Comparison of ENCODE assay signal across 8 cellular contexts in genomic region chr9:21334969-21335632, GRCh38. TPM values are rescaled to one million over a fixed set of nuclear protein-coding genes. Genes with fewer than 3 reads are reported as not detected.
DNase-seq lines count a peak whose midpoint lies in the region; ATAC-seq and TF ChIP-seq lines count a peak whose summit lies in the region.

KLHL9 (minus strand) TSS chr9:21335404; CDS start chr9:21334859, 545 bp downstream.

- H3K27ac Mint-ChIP-seq in Calu3 (ENCODE audit: unreplicated experiment), result peak within 1 kb of the TSS; percentile 58
- H3K27ac Mint-ChIP-seq in activated T-helper 1 cell treated with anti-CD3 and anti-CD28 coated beads, Interleukin-12 subunit alpha, Interleukin-12 subunit beta, Interleukin-2, Interleukin-4 antibody, amounts not matched to agents 30 ng/mL and 10 ng/mL and 1 ng/mL, durations not matched to agents 14 hours and 24 hours and 36 hours, result peak within 1 kb of the TSS; percentile 85
- H3K27ac Mint-ChIP-seq in naive thymus-derived CD8-positive, alpha-beta T cell, result peak within 1 kb of the TSS; percentile 92 to 98 (median 96)
- peak within 1 kb of the TSS; percentile 93 for H3K27ac Mint-ChIP-seq in stimulated activated naive B cell treated with anti-CD40 and anti-IgM and Interleukin-4, amounts not matched to agents 10 μg/mL and 1 μg/mL and 100 μg/mL, for 72 hours

- H3K36me3 Mint-ChIP-seq in Calu3 (ENCODE audit: insufficient read depth, unreplicated experiment), result peaks cover 25% of the 10 kb centered on the region
- peaks cover 24% of the 10 kb centered on the region for H3K36me3 Mint-ChIP-seq in activated T-helper 1 cell treated with anti-CD3 and anti-CD28 coated beads, Interleukin-12 subunit alpha, Interleukin-12 subunit beta, Interleukin-2, Interleukin-4 antibody, amounts not matched to agents 30 ng/mL and 10 ng/mL and 1 ng/mL, durations not matched to agents 14 hours and 24 hours and 36 hours (ENCODE audit: low read depth)
- H3K36me3 Mint-ChIP-seq in naive thymus-derived CD8-positive, alpha-beta T cell, result peaks cover 17 to 30% (median 29%) of the 10 kb centered on the region in 3 donors
- H3K36me3 Mint-ChIP-seq in stimulated activated naive B cell treated with anti-CD40 and anti-IgM and Interleukin-4, amounts not matched to agents 10 μg/mL and 1 μg/mL and 100 μg/mL, for 72 hours, result peaks cover 3 to 21% of the 10 kb centered on the region in 2 donors

- no peaks in the 10 kb centered on the region for H3K27me3 ChIP-seq in HUES48 (ENCODE audit: control insufficient read depth, insufficient read depth, low read length)

- intact Hi-C loops in Calu3 (cut with micrococcal nuclease; ENCODE audit: unreplicated experiment), result no loop called here
- intact Hi-C loops in activated T-helper 1 cell treated with anti-CD3 and anti-CD28 coated beads, Interleukin-12 subunit alpha, Interleukin-12 subunit beta, Interleukin-2, Interleukin-4 antibody, amounts not matched to agents 30 ng/mL and 10 ng/mL and 1 ng/mL, durations not matched to agents 14 hours and 24 hours and 36 hours (cut with micrococcal nuclease), result loop anchor here (1.0 to 10.0 kb wide), 7 partner anchors 9 to 910 kb away; partner anchors contain the start of genes FOCAD and HACD4

- H3K4me3 ChIP-seq in HUES48 (ENCODE audit: low read depth, low read length) (peak within 1 kb of the TSS; percentile 99), fibroblast of mammary gland (ENCODE audit: control insufficient read depth, low read depth, low read length) (peak within 1 kb of the TSS; percentile 88)

- peak; percentile 87 for ATAC-seq in GM21390 (IDR thresholded peaks at IDR 0.05; ENCODE audit: unreplicated experiment)
- ATAC-seq in naive thymus-derived CD8-positive, alpha-beta T cell, result peak; percentile 84 to 85
- peak; percentile 93 to 94 for ATAC-seq in stimulated activated naive B cell treated with anti-CD40 and anti-IgM and Interleukin-4, amounts not matched to agents 10 μg/mL and 1 μg/mL and 100 μg/mL, for 72 hours (replicated peaks)

- H3K27me3 Mint-ChIP-seq in Calu3 (ENCODE audit: unreplicated experiment), result no peaks in the 10 kb centered on the region
- H3K27me3 Mint-ChIP-seq in activated T-helper 1 cell treated with anti-CD3 and anti-CD28 coated beads, Interleukin-12 subunit alpha, Interleukin-12 subunit beta, Interleukin-2, Interleukin-4 antibody, amounts not matched to agents 30 ng/mL and 10 ng/mL and 1 ng/mL, durations not matched to agents 14 hours and 24 hours and 36 hours (ENCODE audit: insufficient read depth), result peaks cover 14% of the 10 kb centered on the region
- H3K27me3 Mint-ChIP-seq in naive thymus-derived CD8-positive, alpha-beta T cell, result peaks cover 0 to 2% (median 0%) of the 10 kb centered on the region in 5 donors
- peaks cover 8 to 19% of the 10 kb centered on the region in 2 donors for H3K27me3 Mint-ChIP-seq in stimulated activated naive B cell treated with anti-CD40 and anti-IgM and Interleukin-4, amounts not matched to agents 10 μg/mL and 1 μg/mL and 100 μg/mL, for 72 hours

- CTCF ChIA-PET in Calu3 (lab: Charles Lee), result interaction anchor here (0.8 to 1.3 kb wide), 2 partner anchors 9 to 120 kb away, joined by 3 to 4 read pairs; no protein-coding TSS in a partner anchor

- POLR2A ChIA-PET in naive thymus-derived CD8-positive, alpha-beta T cell (lab: Charles Lee), result interaction anchor here (0.5 to 1.8 kb wide), 10 partner anchors 9 to 713 kb away, joined by 3 to 13 read pairs (median 4); partner anchors contain the start of genes MLLT3 and MTAP

- H3K4me1 ChIP-seq in HUES48 (ENCODE audit: control insufficient read depth, insufficient read depth, low read length), result peaks cover 27% of the 10 kb centered on the region

- peak within 1 kb of the TSS; percentile 97 for H3K9ac ChIP-seq in HUES48 (ENCODE audit: low read depth, low read length)

- no peaks in the 10 kb centered on the region for H3K9me3 Mint-ChIP-seq in Calu3 (ENCODE audit: low read depth, unreplicated experiment)
- no peaks in the 10 kb centered on the region for H3K9me3 Mint-ChIP-seq in activated T-helper 1 cell treated with anti-CD3 and anti-CD28 coated beads, Interleukin-12 subunit alpha, Interleukin-12 subunit beta, Interleukin-2, Interleukin-4 antibody, amounts not matched to agents 30 ng/mL and 10 ng/mL and 1 ng/mL, durations not matched to agents 14 hours and 24 hours and 36 hours
- H3K9me3 Mint-ChIP-seq in naive thymus-derived CD8-positive, alpha-beta T cell, result peaks cover 0 to 19% (median 2%) of the 10 kb centered on the region in 9 donors
- no peaks in the 10 kb centered on the region for H3K9me3 Mint-ChIP-seq in stimulated activated naive B cell treated with anti-CD40 and anti-IgM and Interleukin-4, amounts not matched to agents 10 μg/mL and 1 μg/mL and 100 μg/mL, for 72 hours

- H3K4me1 Mint-ChIP-seq in Calu3 (ENCODE audit: low read depth, unreplicated experiment), result no peaks in the 10 kb centered on the region
- peaks cover 30% of the 10 kb centered on the region for H3K4me1 Mint-ChIP-seq in activated T-helper 1 cell treated with anti-CD3 and anti-CD28 coated beads, Interleukin-12 subunit alpha, Interleukin-12 subunit beta, Interleukin-2, Interleukin-4 antibody, amounts not matched to agents 30 ng/mL and 10 ng/mL and 1 ng/mL, durations not matched to agents 14 hours and 24 hours and 36 hours (ENCODE audit: low read depth)
- H3K4me1 Mint-ChIP-seq in naive thymus-derived CD8-positive, alpha-beta T cell, result peaks cover 11 to 57% (median 43%) of the 10 kb centered on the region in 4 donors
- H3K4me1 Mint-ChIP-seq in stimulated activated naive B cell treated with anti-CD40 and anti-IgM and Interleukin-4, amounts not matched to agents 10 μg/mL and 1 μg/mL and 100 μg/mL, for 72 hours, result peaks cover 21 to 37% of the 10 kb centered on the region in 2 donors

- peaks cover 16% of the 10 kb centered on the region for H3K36me3 ChIP-seq in HUES48 (ENCODE audit: control insufficient read depth, insufficient read depth, low read length)

- peak within 1 kb of the TSS; percentile 83 for H3K4me3 Mint-ChIP-seq in Calu3 (ENCODE audit: low read depth, unreplicated experiment)
- peak within 1 kb of the TSS; percentile 92 for H3K4me3 Mint-ChIP-seq in activated T-helper 1 cell treated with anti-CD3 and anti-CD28 coated beads, Interleukin-12 subunit alpha, Interleukin-12 subunit beta, Interleukin-2, Interleukin-4 antibody, amounts not matched to agents 30 ng/mL and 10 ng/mL and 1 ng/mL, durations not matched to agents 14 hours and 24 hours and 36 hours
- H3K4me3 Mint-ChIP-seq in naive thymus-derived CD8-positive, alpha-beta T cell, result peak within 1 kb of the TSS; percentile 88 to 98 (median 94)
- H3K4me3 Mint-ChIP-seq in stimulated activated naive B cell treated with anti-CD40 and anti-IgM and Interleukin-4, amounts not matched to agents 10 μg/mL and 1 μg/mL and 100 μg/mL, for 72 hours, result peak within 1 kb of the TSS; percentile 86 to 88

- DNase-seq in Calu3, result peak; percentile 83
- DNase-seq in OCI-M1 (lab: John Stamatoyannopoulos, UW), result peak; percentile 87
- peak; percentile 75 for DNase-seq in activated T-helper 1 cell treated with anti-CD3 and anti-CD28 coated beads, Interleukin-12 subunit alpha, Interleukin-12 subunit beta, Interleukin-2, Interleukin-4 antibody, amounts not matched to agents 30 ng/mL and 10 ng/mL and 1 ng/mL, durations not matched to agents 14 hours and 24 hours and 36 hours (ENCODE audit: low spot score)
- peak; percentile 89 for DNase-seq in fibroblast of mammary gland (ENCODE audit: low read depth)
- DNase-seq in naive thymus-derived CD8-positive, alpha-beta T cell, result peak; percentile 78 to 93 (median 84)
- DNase-seq in stimulated activated naive B cell treated with anti-CD40 and anti-IgM and Interleukin-4, amounts not matched to agents 10 μg/mL and 1 μg/mL and 100 μg/mL, for 72 hours, result peak; percentile 80

- no peaks in the 10 kb centered on the region for H3K9me3 ChIP-seq in HUES48 (ENCODE audit: control insufficient read depth, insufficient read depth, low read length)

- TF ChIP-seq CTCF in Calu3 (IDR thresholded peaks at IDR 0.05; ENCODE audit: unreplicated experiment), result no peak
- no peak for TF ChIP-seq CTCF in fibroblast of mammary gland (conservative IDR thresholded peaks at IDR 0.05; ENCODE audit: control insufficient read depth, insufficient read depth, low read depth, low read length)

- H3K27ac ChIP-seq in HUES48 (ENCODE audit: low read depth, low read length), result peak within 1 kb of the TSS; percentile 79

- BruUV-seq in Calu3 (replicated peaks; lab: Mats Ljungman, UMichigan), result no TSS peak

RNA-seq across cellular contexts. Expression of gene KLHL9, which starts in this region (rescaled TPM):
- total RNA-seq in Calu3 (2022), result 15.8 and 16.8 TPM in 2 replicates
- 14.1 and 15.6 TPM in 2 replicates for total RNA-seq in activated T-helper 1 cell treated with anti-CD3 and anti-CD28 coated beads, Interleukin-12 subunit alpha, Interleukin-12 subunit beta, Interleukin-2, Interleukin-4 antibody, amounts not matched to agents 30 ng/mL and 10 ng/mL and 1 ng/mL, durations not matched to agents 14 hours and 24 hours and 36 hours
- 10 to 100 TPM; 33.8 to 36.4 TPM for total RNA-seq in naive thymus-derived CD8-positive, alpha-beta T cell
- 10 to 100 TPM; 14.8 to 19.6 (median 18.6) TPM for polyA plus RNA-seq in naive thymus-derived CD8-positive, alpha-beta T cell

Comparison
In these comparisons a context has a peak if more than half of its experiments do, and no peak if none do; other contexts are left out.
1. Peak in every context shown above with its lines: DNase-seq, ATAC-seq, H3K4me3 ChIP-seq and H3K27ac ChIP-seq.